ENCODE assay signal across 10 cellular contexts in the genomic region with DNA sequence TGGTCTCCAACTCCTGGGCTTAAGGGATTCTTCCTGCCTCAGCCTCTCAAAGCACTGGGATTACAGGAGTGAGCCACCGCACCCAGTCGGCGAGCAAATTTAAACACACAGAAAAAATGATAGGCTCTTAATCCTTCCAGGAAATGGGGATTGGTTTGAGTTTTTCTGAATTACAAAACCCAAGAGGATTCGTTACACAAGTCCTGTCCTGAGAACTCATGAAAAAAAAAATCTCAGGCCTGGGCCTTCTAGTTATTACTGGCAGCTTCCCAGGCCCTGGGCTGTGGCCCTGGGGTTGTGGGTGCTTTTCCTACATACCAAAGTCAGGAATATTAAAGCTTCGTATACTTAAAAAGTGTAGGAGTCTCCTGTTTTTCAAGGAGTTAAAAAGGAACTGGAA. TPM values are rescaled to one million over a fixed set of nuclear protein-coding genes. Genes with fewer than 3 reads are reported as not detected.
DNase-seq lines count a peak whose midpoint lies in the region; ATAC-seq and TF ChIP-seq lines count a peak whose summit lies in the region.
"Had no signal": no experiment of that assay in that cellular context is flagged by ENCODE, and none has a peak within 500 bp of the region (broad histone marks: within the 10 kb centered on the region; RNA-seq: fewer than 3 reads in every experiment).

No MANE protein-coding gene starts in this region.

- no peaks in the 10 kb centered on the region for H3K36me3 ChIP-seq in tibial artery
- H3K36me3 ChIP-seq: neural progenitor cell had no signal

- H3K4me3 ChIP-seq in choroid plexus epithelial cell (ENCODE audit: low read depth, low read length) (no peak overlapping the region), tibial artery (no peak overlapping the region)
- H3K4me3 ChIP-seq: neural progenitor cell had no signal

- H3K9me3 ChIP-seq in tibial artery, result no peaks in the 10 kb centered on the region

- DNase-seq in HT1080 (ENCODE audit: low read depth) (peak; percentile 37), choroid plexus epithelial cell (ENCODE audit: low read depth) (peak; percentile 90), iris pigment epithelial cell (ENCODE audit: low read depth) (peak; percentile 95), tibial artery (no peak), COLO668 (lab: John Stamatoyannopoulos, UW; ENCODE audit: unreplicated experiment) (no peak)
- DNase-seq: activated CD8-positive, alpha-beta T cell treated with anti-CD3 and anti-CD28 coated beads, Interleukin-2, amount 10 ng/mL, durations not matched to agents 7 days and 5 days; NCI-H2171 treated with DMSO at 0.1 percent for 48 hours had no signal

- TF ChIP-seq CTCF in choroid plexus epithelial cell (conservative IDR thresholded peaks at IDR 0.05; ENCODE audit: low read depth, low read length) (no peak), tibial artery (IDR thresholded peaks at IDR 0.05) (no peak)

- H3K27me3 ChIP-seq in tibial artery, result no peaks in the 10 kb centered on the region
- H3K27me3 ChIP-seq: neural progenitor cell had no signal

- no peak for ATAC-seq in HG03159 (IDR thresholded peaks at IDR 0.05; ENCODE audit: unreplicated experiment)
- ATAC-seq in GM21390 (IDR thresholded peaks at IDR 0.05; ENCODE audit: unreplicated experiment), result no peak
- ATAC-seq: activated CD8-positive, alpha-beta T cell treated with anti-CD3 and anti-CD28 coated beads, Interleukin-2, amount 10 ng/mL, durations not matched to agents 7 days and 5 days had no signal

- H3K27ac ChIP-seq in tibial artery, result peak overlapping the region; percentile 50 to 61
- H3K27ac ChIP-seq: neural progenitor cell had no signal

- peaks cover 0 to 40% (median 16%) of the 10 kb centered on the region in 4 donors for H3K4me1 ChIP-seq in tibial artery

- intact Hi-C loops in tibial artery (cut with DNase I; ENCODE audit: low total_unique reads), result no loop called here

RNA-seq across cellular contexts. Expression of a gene that starts 6.2 kb away (rescaled TPM):
- total RNA-seq in HT1080 (2014; rRNA removed; shearing (Covaris generic)), result 36.8 and 47.2 TPM in 2 replicates
- 62.9 and 67.1 TPM in 2 replicates for polyA plus RNA-seq in HT1080 (2015; cell fraction: cytosol; rRNA removed)
- 14.6 and 17.0 TPM in 2 replicates for polyA plus RNA-seq in HT1080 (2015; cell fraction: nucleus; rRNA removed)

Comparison
In these comparisons a context has a peak if more than half of its experiments do, and no peak if none do; other contexts are left out.
1. DNase-seq: peak in HT1080 (single experiment), choroid plexus epithelial cell (single experiment) and iris pigment epithelial cell (single experiment); none in tibial artery (0 of 2) and COLO668 (single experiment).